8 cellular contexts compared by ENCODE assay signal in the genomic region with DNA sequence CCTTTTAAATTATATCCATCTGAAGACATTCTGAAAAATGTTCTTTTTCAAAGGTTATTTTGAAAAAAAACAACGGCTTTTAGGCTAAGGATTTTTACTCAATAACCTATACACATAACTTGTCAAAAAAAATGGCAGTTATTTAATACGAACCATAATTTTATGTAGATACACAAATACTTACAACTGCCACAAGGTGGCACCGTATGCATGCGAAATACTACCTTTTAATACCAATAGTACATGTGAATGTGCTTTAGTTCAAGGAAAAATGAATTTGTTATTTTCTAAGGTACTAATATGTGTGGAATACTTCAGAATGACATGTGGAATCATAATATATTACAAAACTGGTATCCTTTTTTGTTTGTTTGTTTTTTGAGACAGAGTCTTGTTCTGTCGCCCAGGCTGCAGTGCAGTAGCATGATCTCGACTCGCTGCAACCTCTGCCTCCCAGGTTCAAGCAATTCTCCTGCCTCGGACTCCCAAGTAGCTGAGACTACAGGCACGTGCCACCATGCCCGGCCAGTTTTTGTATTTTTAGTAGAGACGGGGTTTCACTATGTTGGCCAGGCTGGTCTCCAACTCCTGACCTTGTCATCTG. TPM values are rescaled to one million over a fixed set of nuclear protein-coding genes. Genes with fewer than 3 reads are reported as not detected.
A peak's percentile ranks its signal among the peaks of the same experiment; 100 is the strongest.
DNase-seq lines count a peak whose midpoint lies in the region; TF ChIP-seq lines count a peak whose summit lies in the region.

No MANE protein-coding gene starts in this region.

- no peak overlapping the region for H3K9ac ChIP-seq in liver (ENCODE audit: low read depth in 1 of 2, low read length in 2 of 2)

- DNase-seq in SKM-1 treated with dmso at 0.1 percent for 144 hours (lab: John Stamatoyannopoulos, UW; ENCODE audit: unreplicated experiment): peak; percentile 56
- no peak for DNase-seq in SKM-1 (lab: John Stamatoyannopoulos, UW; ENCODE audit: unreplicated experiment)
- peak; percentile 82 for DNase-seq in HT-29 (ENCODE audit: low spot score)
- DNase-seq in RKO (ENCODE audit: low spot score): peak; percentile 82
- no peak for DNase-seq in breast epithelium (ENCODE audit: low spot score in 2 of 2)
- DNase-seq in superior temporal gyrus (ENCODE audit: extremely low spot score): peak; percentile 85
- DNase-seq in H7: no peak

- no peak overlapping the region for H3K27ac ChIP-seq in breast epithelium
- H3K27ac ChIP-seq in liver (ENCODE audit: low read depth in 1 of 2, low read length in 2 of 2): no peak overlapping the region

- H3K36me3 ChIP-seq in breast epithelium (no peaks in the 10 kb centered on the region), liver (ENCODE audit: control insufficient read depth in 4 of 4, insufficient read depth in 3 of 4, low read depth in 1 of 4, low read length in 3 of 4) (no peaks in the 10 kb centered on the region), H7 (replicated peaks; ENCODE audit: control insufficient read depth, insufficient read depth, low read length) (no peaks in the 10 kb centered on the region)

- TF ChIP-seq RAD21 in liver (IDR thresholded peaks at IDR 0.05): peak; percentile 78 to 79

- H3K27me3 ChIP-seq in breast epithelium (no peaks in the 10 kb centered on the region), liver (ENCODE audit: control insufficient read depth in 4 of 4, insufficient read depth in 4 of 4, low read length in 3 of 4) (no peaks in the 10 kb centered on the region), H7 (ENCODE audit: control insufficient read depth, insufficient read depth, low read length) (no peaks in the 10 kb centered on the region)

- H3K4me1 ChIP-seq in breast epithelium: no peaks in the 10 kb centered on the region
- peaks cover 2 to 10% (median 7%) of the 10 kb centered on the region in 4 donors for H3K4me1 ChIP-seq in liver (ENCODE audit: control insufficient read depth in 4 of 4, insufficient read depth in 4 of 4, low read length in 3 of 4)

- H3K9me3 ChIP-seq in breast epithelium: no peaks in the 10 kb centered on the region
- no peaks in the 10 kb centered on the region for H3K9me3 ChIP-seq in liver (ENCODE audit: control insufficient read depth in 4 of 4, low read length in 3 of 4)

- H3K4me3 ChIP-seq in breast epithelium: no peak overlapping the region
- no peak overlapping the region for H3K4me3 ChIP-seq in liver (ENCODE audit: low read depth in 1 of 3, low read length in 3 of 3)
- H3K4me3 ChIP-seq in H7 (ENCODE audit: insufficient read depth, low read depth, low read length): no peak overlapping the region

- TF ChIP-seq POLR2A in breast epithelium (IDR thresholded peaks at IDR 0.05): no peak

- 51% methylated on average over 11 of the region's 11 CpGs for WGBS in liver

- peak; percentile 56 to 64 (median 57) for TF ChIP-seq CTCF in breast epithelium (IDR thresholded peaks at IDR 0.05)
- peak; percentile 56 for TF ChIP-seq CTCF in liver (IDR thresholded peaks at IDR 0.05; ENCODE audit: low read depth, low read length, missing input control)

- intact Hi-C loops in breast epithelium (cut with DNase I; ENCODE audit: low total_unique reads): no loop called here

TF ChIP-seq in liver, 16 proteins besides CTCF, POLR2A, EP300 and RAD21:
- no peak for TF ChIP-seq RXRA (IDR thresholded peaks at IDR 0.05)
- TF ChIP-seq NR2F2 (IDR thresholded peaks at IDR 0.05): no peak
- TF ChIP-seq JUND (IDR thresholded peaks at IDR 0.05): no peak
- TF ChIP-seq GABPA (IDR thresholded peaks at IDR 0.05 in 1 of 2, conservative IDR thresholded peaks at IDR 0.05 in 1 of 2): no peak
- TF ChIP-seq, protein P1, sequence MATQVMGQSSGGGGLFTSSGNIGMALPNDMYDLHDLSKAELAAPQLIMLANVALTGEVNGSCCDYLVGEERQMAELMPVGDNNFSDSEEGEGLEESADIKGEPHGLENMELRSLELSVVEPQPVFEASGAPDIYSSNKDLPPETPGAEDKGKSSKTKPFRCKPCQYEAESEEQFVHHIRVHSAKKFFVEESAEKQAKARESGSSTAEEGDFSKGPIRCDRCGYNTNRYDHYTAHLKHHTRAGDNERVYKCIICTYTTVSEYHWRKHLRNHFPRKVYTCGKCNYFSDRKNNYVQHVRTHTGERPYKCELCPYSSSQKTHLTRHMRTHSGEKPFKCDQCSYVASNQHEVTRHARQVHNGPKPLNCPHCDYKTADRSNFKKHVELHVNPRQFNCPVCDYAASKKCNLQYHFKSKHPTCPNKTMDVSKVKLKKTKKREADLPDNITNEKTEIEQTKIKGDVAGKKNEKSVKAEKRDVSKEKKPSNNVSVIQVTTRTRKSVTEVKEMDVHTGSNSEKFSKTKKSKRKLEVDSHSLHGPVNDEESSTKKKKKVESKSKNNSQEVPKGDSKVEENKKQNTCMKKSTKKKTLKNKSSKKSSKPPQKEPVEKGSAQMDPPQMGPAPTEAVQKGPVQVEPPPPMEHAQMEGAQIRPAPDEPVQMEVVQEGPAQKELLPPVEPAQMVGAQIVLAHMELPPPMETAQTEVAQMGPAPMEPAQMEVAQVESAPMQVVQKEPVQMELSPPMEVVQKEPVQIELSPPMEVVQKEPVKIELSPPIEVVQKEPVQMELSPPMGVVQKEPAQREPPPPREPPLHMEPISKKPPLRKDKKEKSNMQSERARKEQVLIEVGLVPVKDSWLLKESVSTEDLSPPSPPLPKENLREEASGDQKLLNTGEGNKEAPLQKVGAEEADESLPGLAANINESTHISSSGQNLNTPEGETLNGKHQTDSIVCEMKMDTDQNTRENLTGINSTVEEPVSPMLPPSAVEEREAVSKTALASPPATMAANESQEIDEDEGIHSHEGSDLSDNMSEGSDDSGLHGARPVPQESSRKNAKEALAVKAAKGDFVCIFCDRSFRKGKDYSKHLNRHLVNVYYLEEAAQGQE (IDR thresholded peaks at IDR 0.05): no peak
- TF ChIP-seq EGR1 (IDR thresholded peaks at IDR 0.05; ENCODE audit: low read depth in 2 of 2): no peak
- TF ChIP-seq, protein P2, sequence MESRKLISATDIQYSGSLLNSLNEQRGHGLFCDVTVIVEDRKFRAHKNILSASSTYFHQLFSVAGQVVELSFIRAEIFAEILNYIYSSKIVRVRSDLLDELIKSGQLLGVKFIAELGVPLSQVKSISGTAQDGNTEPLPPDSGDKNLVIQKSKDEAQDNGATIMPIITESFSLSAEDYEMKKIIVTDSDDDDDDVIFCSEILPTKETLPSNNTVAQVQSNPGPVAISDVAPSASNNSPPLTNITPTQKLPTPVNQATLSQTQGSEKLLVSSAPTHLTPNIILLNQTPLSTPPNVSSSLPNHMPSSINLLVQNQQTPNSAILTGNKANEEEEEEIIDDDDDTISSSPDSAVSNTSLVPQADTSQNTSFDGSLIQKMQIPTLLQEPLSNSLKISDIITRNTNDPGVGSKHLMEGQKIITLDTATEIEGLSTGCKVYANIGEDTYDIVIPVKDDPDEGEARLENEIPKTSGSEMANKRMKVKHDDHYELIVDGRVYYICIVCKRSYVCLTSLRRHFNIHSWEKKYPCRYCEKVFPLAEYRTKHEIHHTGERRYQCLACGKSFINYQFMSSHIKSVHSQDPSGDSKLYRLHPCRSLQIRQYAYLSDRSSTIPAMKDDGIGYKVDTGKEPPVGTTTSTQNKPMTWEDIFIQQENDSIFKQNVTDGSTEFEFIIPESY (IDR thresholded peaks at IDR 0.05): no peak
- no peak for TF ChIP-seq FOXA1 (IDR thresholded peaks at IDR 0.05)
- no peak for TF ChIP-seq TAF1 (conservative IDR thresholded peaks at IDR 0.05)
- TF ChIP-seq HNF4G (IDR thresholded peaks at IDR 0.05): no peak
- TF ChIP-seq SP1 (IDR thresholded peaks at IDR 0.05): no peak
- TF ChIP-seq, protein P3, sequence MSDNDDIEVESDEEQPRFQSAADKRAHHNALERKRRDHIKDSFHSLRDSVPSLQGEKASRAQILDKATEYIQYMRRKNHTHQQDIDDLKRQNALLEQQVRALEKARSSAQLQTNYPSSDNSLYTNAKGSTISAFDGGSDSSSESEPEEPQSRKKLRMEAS (IDR thresholded peaks at IDR 0.05): no peak
- TF ChIP-seq HNF4A (conservative IDR thresholded peaks at IDR 0.05): no peak
- TF ChIP-seq, protein P4, sequence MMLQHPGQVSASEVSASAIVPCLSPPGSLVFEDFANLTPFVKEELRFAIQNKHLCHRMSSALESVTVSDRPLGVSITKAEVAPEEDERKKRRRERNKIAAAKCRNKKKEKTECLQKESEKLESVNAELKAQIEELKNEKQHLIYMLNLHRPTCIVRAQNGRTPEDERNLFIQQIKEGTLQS (IDR thresholded peaks at IDR 0.05): no peak
- TF ChIP-seq FOXA2 (IDR thresholded peaks at IDR 0.05): no peak
- no peak for TF ChIP-seq YY1 (IDR thresholded peaks at IDR 0.05)
TF ChIP-seq in liver: peak in this region for 0.

RNA-seq across cellular contexts. Expression of a gene that starts 4.6 kb away (rescaled TPM):
- total RNA-seq in HT-29 (2014; rRNA removed; shearing (Covaris generic)): 83.3 and 85.4 TPM in 2 replicates
- total RNA-seq in breast epithelium (1 to 10 TPM; 2.6 to 4.4 (median 3.2) TPM), liver (10 to 100 TPM in 1 of 2 donors, under 1 TPM in 1; 0.17 to 28.1 TPM)
- polyA plus RNA-seq in liver: 1 to 10 TPM; 2.0 to 2.6 TPM
- total RNA-seq in H7 (2014; rRNA removed; shearing (Covaris generic)): 142 and 159 TPM in 2 replicates

Comparison
In these comparisons a context has a peak if more than half of its experiments do, and no peak if none do; other contexts are left out.
1. DNase-seq: peak in SKM-1 treated with dmso at 0.1 percent for 144 hours (single experiment), HT-29 (single experiment), RKO (single experiment) and superior temporal gyrus (single experiment); none in SKM-1 (single experiment), breast epithelium (0 of 2) and H7 (single experiment).